18 cellular contexts compared by ENCODE assay signal in the genomic region with DNA sequence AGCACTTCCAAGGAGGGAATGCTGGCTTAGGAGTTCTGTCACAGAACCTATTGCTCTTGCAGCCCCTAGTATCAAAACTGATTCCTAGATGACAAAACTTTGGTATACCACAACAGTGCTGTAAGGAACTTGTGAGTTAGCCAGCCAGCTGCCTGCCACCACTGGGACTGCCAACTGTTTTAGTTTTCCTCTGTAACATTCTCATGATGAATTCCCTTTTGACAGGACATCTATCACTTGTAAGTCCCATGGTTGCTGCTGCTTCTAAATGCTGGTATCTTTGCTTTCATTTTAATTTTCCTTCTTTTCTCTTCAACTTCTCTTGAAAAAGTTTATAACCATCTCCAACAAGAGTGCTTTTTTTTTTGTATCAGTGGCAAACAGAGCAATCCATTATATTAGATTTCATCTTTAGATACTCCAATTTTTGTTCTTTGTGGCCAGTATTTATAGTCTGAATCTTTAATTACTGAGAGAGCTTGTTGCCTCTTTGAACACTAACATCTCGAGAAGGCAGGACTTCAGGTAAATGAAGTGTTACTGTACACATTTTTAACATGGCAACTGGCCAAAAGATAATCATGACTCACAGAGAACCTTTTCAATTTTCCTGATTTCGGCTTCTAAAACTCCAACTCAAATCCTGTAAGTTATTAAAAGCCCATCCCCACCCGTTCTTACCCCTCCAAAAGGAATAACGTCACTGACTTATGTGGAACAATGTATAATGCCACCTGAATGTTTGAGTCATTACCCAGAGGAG. TPM values are rescaled to one million over a fixed set of nuclear protein-coding genes. Genes with fewer than 3 reads are reported as not detected.
A peak's percentile ranks its signal among the peaks of the same experiment; 100 is the strongest.
DNase-seq lines count a peak whose midpoint lies in the region; ATAC-seq and TF ChIP-seq lines count a peak whose summit lies in the region.
"Had no signal": no experiment of that assay in that cellular context is flagged by ENCODE, and none has a peak within 500 bp of the region (broad histone marks: within the 10 kb centered on the region; RNA-seq: fewer than 3 reads in every experiment).

No MANE protein-coding gene starts in this region.

- no peaks in the 10 kb centered on the region for H3K27me3 Mint-ChIP-seq in activated T-cell treated with anti-CD3 and anti-CD28 coated beads, Interleukin-2, amount 50 U/mL, for 72 hours (ENCODE audit: low read depth)
- no peaks in the 10 kb centered on the region for H3K27me3 Mint-ChIP-seq in activated T-helper 17 cell treated with anti-CD3 and anti-CD28 coated beads, Interleukin-2, amount 50 U/mL, for 72 hours
- no peaks in the 10 kb centered on the region for H3K27me3 Mint-ChIP-seq in nephron progenitor cell (ENCODE audit: low read depth, poor library complexity)
- H3K27me3 Mint-ChIP-seq in progenitor cell of endocrine pancreas: no peaks in the 10 kb centered on the region
- H3K27me3 Mint-ChIP-seq: CD4-positive, CD25-positive, alpha-beta regulatory T cell had no signal

- H3K27ac ChIP-seq in A673 (ENCODE audit: low read depth, low read length, poor library complexity, severe bottlenecking): no peak overlapping the region
- H3K27ac ChIP-seq: KMS-11, Peyer's patch had no signal

- no peaks in the 10 kb centered on the region for H3K27me3 ChIP-seq in A673 (replicated peaks; ENCODE audit: insufficient read depth, low read depth, low read length, poor library complexity)
- H3K27me3 ChIP-seq: MG63, Peyer's patch had no signal

- intact Hi-C loops in A673 (cut with micrococcal nuclease; ENCODE audit: unreplicated experiment): no loop called here

- H3K4me1 ChIP-seq in A673 (ENCODE audit: insufficient read depth, low read length, poor library complexity, severe bottlenecking): no peaks in the 10 kb centered on the region
- H3K4me1 ChIP-seq: Peyer's patch had no signal

- peaks cover 22% of the 10 kb centered on the region for H3K4me1 Mint-ChIP-seq in activated T-cell treated with anti-CD3 and anti-CD28 coated beads, Interleukin-2, amount 50 U/mL, for 72 hours (ENCODE audit: low read depth)
- no peaks in the 10 kb centered on the region for H3K4me1 Mint-ChIP-seq in activated T-helper 17 cell treated with anti-CD3 and anti-CD28 coated beads, Interleukin-2, amount 50 U/mL, for 72 hours
- H3K4me1 Mint-ChIP-seq in nephron progenitor cell: no peaks in the 10 kb centered on the region
- H3K4me1 Mint-ChIP-seq in progenitor cell of endocrine pancreas (ENCODE audit: low read depth): no peaks in the 10 kb centered on the region

- H3K36me3 Mint-ChIP-seq in activated T-cell treated with anti-CD3 and anti-CD28 coated beads, Interleukin-2, amount 50 U/mL, for 72 hours (ENCODE audit: insufficient read depth in 2 of 2): peaks cover 6 to 13% of the 10 kb centered on the region in 2 donors
- peaks cover 77% of the 10 kb centered on the region for H3K36me3 Mint-ChIP-seq in activated T-helper 17 cell treated with anti-CD3 and anti-CD28 coated beads, Interleukin-2, amount 50 U/mL, for 72 hours (ENCODE audit: low read depth)
- peaks cover 47% of the 10 kb centered on the region for H3K36me3 Mint-ChIP-seq in nephron progenitor cell (ENCODE audit: low read depth)
- H3K36me3 Mint-ChIP-seq in progenitor cell of endocrine pancreas (ENCODE audit: insufficient read depth): peaks cover 21% of the 10 kb centered on the region

- TF ChIP-seq CTCF in epithelial cell of esophagus (IDR thresholded peaks at IDR 0.05; ENCODE audit: insufficient read depth, low read depth, low read length, missing control alignments) (no peak), nephron progenitor cell (IDR thresholded peaks at IDR 0.05) (no peak), A673 (conservative IDR thresholded peaks at IDR 0.05; ENCODE audit: low read depth, low read length) (no peak), progenitor cell of endocrine pancreas (IDR thresholded peaks at IDR 0.05; ENCODE audit: unreplicated experiment) (no peak)

- no peaks in the 10 kb centered on the region for H3K9me3 Mint-ChIP-seq in activated T-cell treated with anti-CD3 and anti-CD28 coated beads, Interleukin-2, amount 50 U/mL, for 72 hours
- no peaks in the 10 kb centered on the region for H3K9me3 Mint-ChIP-seq in activated T-helper 17 cell treated with anti-CD3 and anti-CD28 coated beads, Interleukin-2, amount 50 U/mL, for 72 hours
- H3K9me3 Mint-ChIP-seq in nephron progenitor cell: no peaks in the 10 kb centered on the region
- H3K9me3 Mint-ChIP-seq in progenitor cell of endocrine pancreas (ENCODE audit: low read depth): no peaks in the 10 kb centered on the region

- H3K4me3 Mint-ChIP-seq in activated T-cell treated with anti-CD3 and anti-CD28 coated beads, Interleukin-2, amount 50 U/mL, for 72 hours: no peak overlapping the region
- no peak overlapping the region for H3K4me3 Mint-ChIP-seq in activated T-helper 17 cell treated with anti-CD3 and anti-CD28 coated beads, Interleukin-2, amount 50 U/mL, for 72 hours
- H3K4me3 Mint-ChIP-seq in nephron progenitor cell: no peak overlapping the region
- H3K4me3 Mint-ChIP-seq in progenitor cell of endocrine pancreas (ENCODE audit: low read depth): no peak overlapping the region
- H3K4me3 Mint-ChIP-seq: CD4-positive, CD25-positive, alpha-beta regulatory T cell had no signal

- CTCF ChIA-PET in A673 (lab: Charles Lee): no interaction called here

- no peak for ATAC-seq in activated T-cell treated with anti-CD3 and anti-CD28 coated beads, Interleukin-2, amount 50 U/mL, for 72 hours (replicated peaks in 1 of 2)
- no peak for ATAC-seq in activated T-helper 17 cell treated with anti-CD3 and anti-CD28 coated beads, Interleukin-2, amount 50 U/mL, for 72 hours (replicated peaks)

- no TSS peak for BruUV-seq in A673 (replicated peaks; lab: Mats Ljungman, UMichigan)

- H3K4me3 ChIP-seq in epithelial cell of esophagus (ENCODE audit: low read length): no peak overlapping the region
- no peak overlapping the region for H3K4me3 ChIP-seq in A673 (ENCODE audit: low read depth, low read length, poor library complexity, severe bottlenecking)
- H3K4me3 ChIP-seq: MG63, Peyer's patch had no signal

- H3K9me3 ChIP-seq in A673 (ENCODE audit: low read depth, low read length, poor library complexity, severe bottlenecking): no peaks in the 10 kb centered on the region
- H3K9me3 ChIP-seq: MG63, Peyer's patch had no signal

- peaks cover 37% of the 10 kb centered on the region for H3K36me3 ChIP-seq in A673 (ENCODE audit: insufficient read depth, low read length, poor library complexity, severe bottlenecking)

- no peak for DNase-seq in activated T-cell treated with anti-CD3 and anti-CD28 coated beads, Interleukin-2, amount 50 U/mL, for 72 hours
- DNase-seq in activated T-cell treated with anti-CD3 and anti-CD28 coated beads for 4 hours: no peak
- DNase-seq in epithelial cell of esophagus (ENCODE audit: low read depth): peak; percentile 40
- no peak for DNase-seq in nephron progenitor cell
- DNase-seq in A673 (ENCODE audit: low spot score): no peak
- DNase-seq in progenitor cell of endocrine pancreas (ENCODE audit: low spot score, unreplicated experiment): no peak
- DNase-seq: ACHN, GF-D8, MG63, NCI-H1092 treated with DMSO at 0.1 percent for 48 hours, NCI-H187 treated with DMSO at 0.1 percent for 48 hours, NCI-H2171 treated with DMSO at 0.1 percent for 48 hours, NCI-H774, Peyer's patch, SHP77 treated with DMSO at 0.1 percent for 48 hours had no signal

- POLR2A ChIA-PET in A673 (lab: Charles Lee; ENCODE audit: low non-redundant PET): no interaction called here

- peak overlapping the region; percentile 42 for H3K27ac Mint-ChIP-seq in activated T-cell treated with anti-CD3 and anti-CD28 coated beads, Interleukin-2, amount 50 U/mL, for 72 hours
- peak overlapping the region; percentile 56 for H3K27ac Mint-ChIP-seq in activated T-helper 17 cell treated with anti-CD3 and anti-CD28 coated beads, Interleukin-2, amount 50 U/mL, for 72 hours
- peak overlapping the region; percentile 41 for H3K27ac Mint-ChIP-seq in nephron progenitor cell
- H3K27ac Mint-ChIP-seq in progenitor cell of endocrine pancreas: no peak overlapping the region

RNA-seq across cellular contexts. Expression of a gene that starts 19.8 kb away (rescaled TPM):
- 10 to 100 TPM; 11.9 to 15.3 TPM for total RNA-seq in activated T-cell treated with anti-CD3 and anti-CD28 coated beads, Interleukin-2, amount 50 U/mL, for 72 hours
- 10 to 100 TPM; 12.3 to 12.6 TPM for total RNA-seq in activated T-helper 17 cell treated with anti-CD3 and anti-CD28 coated beads, Interleukin-2, amount 50 U/mL, for 72 hours
- total RNA-seq in A673 (2021) (16.8 and 18.1 TPM in 2 replicates), progenitor cell of endocrine pancreas (20.4 and 21.0 TPM in 2 replicates)

RNA-seq across cellular contexts. Expression of a gene that starts 36.2 kb away (rescaled TPM):
- 10 to 100 TPM; 81.6 to 81.9 TPM for total RNA-seq in activated T-cell treated with anti-CD3 and anti-CD28 coated beads, Interleukin-2, amount 50 U/mL, for 72 hours
- 10 to 100 TPM; 48.3 to 57.7 TPM for total RNA-seq in activated T-helper 17 cell treated with anti-CD3 and anti-CD28 coated beads, Interleukin-2, amount 50 U/mL, for 72 hours
- total RNA-seq in A673 (2021) (45.4 and 57.7 TPM in 2 replicates), progenitor cell of endocrine pancreas (39.3 and 41.3 TPM in 2 replicates)

RNA-seq across cellular contexts. Expression of a gene that starts 51.8 kb away (rescaled TPM):
- 1 to 10 TPM in 1 of 2 donors, under 1 TPM in 1; 0.86 to 1.3 TPM for total RNA-seq in activated T-cell treated with anti-CD3 and anti-CD28 coated beads, Interleukin-2, amount 50 U/mL, for 72 hours
- 1 to 10 TPM in 1 of 2 donors, under 1 TPM in 1; 0.82 to 1.0 TPM for total RNA-seq in activated T-helper 17 cell treated with anti-CD3 and anti-CD28 coated beads, Interleukin-2, amount 50 U/mL, for 72 hours
- total RNA-seq in A673 (2021): 0.67 and 0.81 TPM in 2 replicates
- 1.1 and 1.8 TPM in 2 replicates for total RNA-seq in progenitor cell of endocrine pancreas
